8 cellular contexts compared by ENCODE assay signal in genomic region chr6:142819603-142820335, GRCh38.
DNase-seq lines count a peak whose midpoint lies in the region; ATAC-seq and TF ChIP-seq lines count a peak whose summit lies in the region.

No MANE protein-coding gene starts in this region.

- H3K9me3 ChIP-seq in Loucy (ENCODE audit: insufficient read depth, low read depth, low read length) (no peaks in the 10 kb centered on the region), spleen (peaks cover 0 to 6% (median 0%) of the 10 kb centered on the region in 8 donors)

- H4K20me1 ChIP-seq in Loucy (ENCODE audit: insufficient read depth, low read length, poor library complexity, severe bottlenecking): peaks cover 4% of the 10 kb centered on the region

- no peaks in the 10 kb centered on the region for H3K9me2 ChIP-seq in Loucy (replicated peaks; ENCODE audit: low read depth, low read length)

- WGBS in spleen, 5 donors: 5 to 12% (median 6%) methylated on average over 8 of the region's 8 CpGs

- H3K9ac ChIP-seq in Loucy (ENCODE audit: low read depth, low read length, poor library complexity, severe bottlenecking): peak overlapping the region; percentile 62

- H3K27ac ChIP-seq in spleen: peak overlapping the region; percentile 73 to 92 (median 86)

- H3K4me3 ChIP-seq in Loucy (ENCODE audit: low read length, poor library complexity, severe bottlenecking) (peak overlapping the region; percentile 70), spleen (peak overlapping the region; percentile 24 to 67 (median 38))

- TF ChIP-seq POLR2A in spleen (IDR thresholded peaks at IDR 0.05): no peak

- H3K4me1 ChIP-seq in Loucy (ENCODE audit: insufficient read depth, low read length, poor library complexity, severe bottlenecking) (peaks cover 52% of the 10 kb centered on the region), spleen (peaks cover 29 to 77% (median 48%) of the 10 kb centered on the region in 6 donors)

- no peaks in the 10 kb centered on the region; the same call in 1 of the 2 replicates for H3F3A ChIP-seq in Loucy (ENCODE audit: low read depth)

- 0 out of 2 replicates have a peak, but pooled peaks cover 4% of the 10 kb centered on the region for H3K36me3 ChIP-seq in Loucy (ENCODE audit: insufficient read depth, low read length)
- no peaks in the 10 kb centered on the region for H3K36me3 ChIP-seq in spleen

- H3K27me3 ChIP-seq in Loucy (ENCODE audit: insufficient read depth, low read length, poor library complexity, severe bottlenecking) (no peaks in the 10 kb centered on the region), spleen (replicated peaks in 1 of 7) (no peaks in the 10 kb centered on the region)

- H3K79me2 ChIP-seq in Loucy (ENCODE audit: insufficient read depth, low read length): peaks cover 64% of the 10 kb centered on the region

- ATAC-seq in GM21737 (IDR thresholded peaks at IDR 0.05; ENCODE audit: unreplicated experiment): peak; percentile 66
- peak; percentile 42 for ATAC-seq in Right ventricle myocardium superior (ENCODE audit: poor library complexity)

- DNase-seq in GM10266 (ENCODE audit: extremely low spot score) (peak; percentile 37), activated T-cell treated with anti-CD3 and anti-CD28 coated beads for 1 hour (ENCODE audit: low read depth) (peak; percentile 32), Right ventricle myocardium superior (no peak), spleen (no peak), mesenteric fat pad (ENCODE audit: low spot score) (no peak), hypothalamus (lab: John Stamatoyannopoulos, UW) (no peak)

- no peak overlapping the region for H2AFZ ChIP-seq in Loucy (ENCODE audit: low read length)

- peak overlapping the region; percentile 89 for H3K4me2 ChIP-seq in Loucy (ENCODE audit: low read depth, low read length, poor library complexity, severe bottlenecking)

- no peak for TF ChIP-seq CTCF in GM10266 (IDR thresholded peaks at IDR 0.05; ENCODE audit: control insufficient read depth, insufficient read depth, low read depth, missing control alignments)
- no peak for TF ChIP-seq CTCF in Loucy (conservative IDR thresholded peaks at IDR 0.05; ENCODE audit: low read length)
- TF ChIP-seq CTCF in spleen (IDR thresholded peaks at IDR 0.05 in 8 of 11, conservative IDR thresholded peaks at IDR 0.05 in 3 of 11): no peak

- intact Hi-C loops in Right ventricle myocardium superior (cut with DNase I): no loop called here
- intact Hi-C loops in spleen (cut with DNase I; ENCODE audit: low total_unique reads): loop anchor here (10.0 kb wide), 1 partner anchor 125 kb away; the partner anchor contains the start of gene HIVEP2

Comparison
In these comparisons a context has a peak if more than half of its experiments do, and no peak if none do; other contexts are left out.
1. DNase-seq: peak in GM10266 (single experiment) and activated T-cell treated with anti-CD3 and anti-CD28 coated beads for 1 hour (single experiment); none in Right ventricle myocardium superior (single experiment), spleen (single experiment), mesenteric fat pad (single experiment) and hypothalamus (0 of 51).